In genomic region chr3:142580061-142580423, GRCh38 we compare ENCODE assay signal across 11 cellular contexts. TPM values are rescaled to one million over a fixed set of nuclear protein-coding genes. Genes with fewer than 3 reads are reported as not detected.
DNase-seq lines count a peak whose midpoint lies in the region; ATAC-seq, FAIRE-seq and TF ChIP-seq lines count a peak whose summit lies in the region.
"Had no signal": no experiment of that assay in that cellular context is flagged by ENCODE, and none has a peak within 500 bp of the region (broad histone marks: within the 10 kb centered on the region; RNA-seq: fewer than 3 reads in every experiment).

No MANE protein-coding gene starts in this region.

- TF ChIP-seq CTCF in HepG2 (CRISPR knock-in tag; IDR thresholded peaks at IDR 0.05) (no peak), right lobe of liver (IDR thresholded peaks at IDR 0.05) (no peak), activated B cell treated with CpG ODN at 0.5 μM for 24 hours (IDR thresholded peaks at IDR 0.05) (no peak), gastroesophageal sphincter (IDR thresholded peaks at IDR 0.05) (no peak), vagina (IDR thresholded peaks at IDR 0.05) (no peak)

- WGBS in HepG2 (ENCODE audit: low lambda C conversion rate) = 43% methylated on average over 1 of the region's 1 CpG
- WGBS in right lobe of liver (ENCODE audit: insufficient coverage, low coverage, low lambda C conversion rate, missing lambda C conversion rate) = 100% methylated on average over 1 of the region's 1 CpG
- 100% methylated on average over 1 of the region's 1 CpG; no CpG with 5 or more reads in 1 of the 2 donors for WGBS in gastroesophageal sphincter (ENCODE audit: low coverage in 1 of 2), 2 donors

- H3K27ac ChIP-seq in HepG2 (ENCODE audit: extremely low read length, insufficient read depth, low read length) (no peak overlapping the region), right lobe of liver (no peak overlapping the region), gastroesophageal sphincter (peak overlapping the region in 3 of 4 donors; percentile 85 to 92 (median 89)), vagina (peak overlapping the region; percentile 94)

- peaks cover 29% of the 10 kb centered on the region for H3K79me2 ChIP-seq in HepG2 (ENCODE audit: insufficient read depth, low read length)

- peaks cover 8% of the 10 kb centered on the region for H3K27me3 Mint-ChIP-seq in activated B cell treated with CpG ODN at 0.5 μM for 24 hours

- in situ Hi-C loops in HepG2 (cut with HindIII; ENCODE audit: extremely low pct_ligation_motif_present, low pct_unique_long_range_greater_than_20kb) = loop anchor here (5.0 kb wide), 1 partner anchor 412 kb away; no protein-coding TSS in a partner anchor

- H3K4me2 ChIP-seq in HepG2 (ENCODE audit: low read depth, low read length) = peak overlapping the region; percentile 86

- no peak overlapping the region for H3K9ac ChIP-seq in HepG2 (ENCODE audit: insufficient read depth, low read depth, low read length)

- peak overlapping the region in 1 of 3 experiments; percentile 89; a peak in 1 of 6 replicates for H3K4me3 ChIP-seq in HepG2 (replicated peaks in 1 of 3; ENCODE audit: insufficient read depth in 1 of 3, low read depth in 2 of 3, low read length in 3 of 3)
- no peak overlapping the region for H3K4me3 ChIP-seq in right lobe of liver
- no peak overlapping the region for H3K4me3 ChIP-seq in gastroesophageal sphincter
- no peak overlapping the region for H3K4me3 ChIP-seq in vagina

- peaks cover 39% of the 10 kb centered on the region for H3K4me1 Mint-ChIP-seq in activated B cell treated with CpG ODN at 0.5 μM for 24 hours

- no peaks in the 10 kb centered on the region for H3K9me3 Mint-ChIP-seq in activated B cell treated with CpG ODN at 0.5 μM for 24 hours

- H3K9me3 ChIP-seq in HepG2 (ENCODE audit: low read length) = no peaks in the 10 kb centered on the region
- no peaks in the 10 kb centered on the region for H3K9me3 ChIP-seq in right lobe of liver
- H3K9me3 ChIP-seq in gastroesophageal sphincter = no peaks in the 10 kb centered on the region
- H3K9me3 ChIP-seq in vagina = no peaks in the 10 kb centered on the region

- H2AFZ ChIP-seq in HepG2 (ENCODE audit: low read length) = no peak overlapping the region

- BruUV-seq in HepG2 (replicated peaks; lab: Mats Ljungman, UMichigan) = no TSS peak

- peaks cover 23% of the 10 kb centered on the region for H3K36me3 Mint-ChIP-seq in activated B cell treated with CpG ODN at 0.5 μM for 24 hours (ENCODE audit: low read depth)

- CTCF ChIA-PET in HepG2 (lab: Yijun Ruan, JAX; ENCODE audit: low intra/inter-chr PET ratio, low total read pairs) (no interaction called here), activated B cell treated with CpG ODN at 0.5 μM for 24 hours (lab: Charles Lee) (no interaction called here)

- no peaks in the 10 kb centered on the region; a peak in 2 of 5 replicates for H3K27me3 ChIP-seq in HepG2 (ENCODE audit: control insufficient read depth in 1 of 2, insufficient read depth in 2 of 2, low read length in 2 of 2)
- no peaks in the 10 kb centered on the region for H3K27me3 ChIP-seq in right lobe of liver
- H3K27me3 ChIP-seq in gastroesophageal sphincter = no peaks in the 10 kb centered on the region
- H3K27me3 ChIP-seq in vagina = no peaks in the 10 kb centered on the region

- no peak for ATAC-seq in HepG2
- ATAC-seq in right lobe of liver = no peak
- ATAC-seq in activated B cell treated with CpG ODN at 0.5 μM for 24 hours (ENCODE audit: low read depth) = no peak
- ATAC-seq in gastroesophageal sphincter = no peak
- ATAC-seq in GM21423 (IDR thresholded peaks at IDR 0.05; ENCODE audit: unreplicated experiment) = no peak
- no peak for ATAC-seq in activated CD4-positive, CD25-positive, alpha-beta regulatory T cell treated with anti-CD3 and anti-CD28 coated beads, Interleukin-2, amount 50 U/mL, for 24 hours

- peak overlapping the region; percentile 62 for H3K27ac Mint-ChIP-seq in activated B cell treated with CpG ODN at 0.5 μM for 24 hours

- H4K20me1 ChIP-seq in HepG2 (ENCODE audit: insufficient read depth, low read length) = no peaks in the 10 kb centered on the region

- TF ChIP-seq EP300 in HepG2 (IDR thresholded peaks at IDR 0.05; ENCODE audit: low read depth in 2 of 2, low read length in 2 of 2) = no peak
- no peak for TF ChIP-seq EP300 in HepG2 (CRISPR knock-in tag; IDR thresholded peaks at IDR 0.05; ENCODE audit: borderline replicate concordance)
- TF ChIP-seq EP300 in gastroesophageal sphincter (IDR thresholded peaks at IDR 0.05) = no peak

- no peak for DNase-seq in HepG2 (ENCODE audit: low spot score)
- DNase-seq in right lobe of liver = no peak
- no peak for DNase-seq in activated B cell treated with CpG ODN at 0.5 μM for 24 hours
- no peak for DNase-seq in vagina (ENCODE audit: extremely low spot score in 2 of 2)
- DNase-seq in foreskin melanocyte = no peak
- DNase-seq: amygdala had no signal

- H3K4me1 ChIP-seq in HepG2 (ENCODE audit: insufficient read depth, low read length) (peaks cover 30% of the 10 kb centered on the region), right lobe of liver (peaks cover 0 to 14% (median 6%) of the 10 kb centered on the region in 4 donors), gastroesophageal sphincter (peaks cover 9 to 34% (median 14%) of the 10 kb centered on the region in 3 donors), vagina (peaks cover 33% of the 10 kb centered on the region)

- intact Hi-C loops in HepG2 (cut with micrococcal nuclease; ENCODE audit: unreplicated experiment) (loop anchor here (10.0 kb wide), 1 partner anchor 245 kb away; no protein-coding TSS in a partner anchor), right lobe of liver (cut with DNase I) (no loop called here), activated B cell treated with CpG ODN at 0.5 μM for 24 hours (cut with micrococcal nuclease) (loop anchor here (10.0 kb wide), 2 partner anchors 1095 to 1185 kb away; no protein-coding TSS in a partner anchor), vagina (cut with DNase I) (loop anchor here (10.0 kb wide), 1 partner anchor 415 kb away; no protein-coding TSS in a partner anchor)

- POLR2A ChIA-PET in HepG2 (lab: Yijun Ruan, JAX) (interaction anchor here (0.7 kb wide), 1 partner anchor 137 kb away, joined by 3 read pairs; no protein-coding TSS in a partner anchor), activated B cell treated with CpG ODN at 0.5 μM for 24 hours (lab: Charles Lee) (interaction anchor here (0.6 to 3.1 kb wide), 3 partner anchors 17 to 422 kb away, joined by 3 to 47 read pairs (median 27); partner anchors contain the start of genes PLS1 and U2SURP)

- TF ChIP-seq POLR2A in HepG2 (IDR thresholded peaks at IDR 0.05; ENCODE audit: insufficient read depth in 1 of 2, low read depth in 2 of 2, low read length in 2 of 2) (no peak), right lobe of liver (IDR thresholded peaks at IDR 0.05) (no peak), gastroesophageal sphincter (IDR thresholded peaks at IDR 0.05) (no peak), vagina (IDR thresholded peaks at IDR 0.05) (no peak)

- TF ChIP-seq RAD21 in HepG2 (CRISPR knock-in tag; IDR thresholded peaks at IDR 0.05) = no peak

- H3K36me3 ChIP-seq in HepG2 (replicated peaks in 1 of 2; ENCODE audit: control insufficient read depth in 1 of 2, insufficient read depth in 2 of 2, low read length in 2 of 2) (no peaks in the 10 kb centered on the region), right lobe of liver (no peaks in the 10 kb centered on the region), gastroesophageal sphincter (no peaks in the 10 kb centered on the region), vagina (no peaks in the 10 kb centered on the region)

- H3K4me3 Mint-ChIP-seq in activated B cell treated with CpG ODN at 0.5 μM for 24 hours = peak overlapping the region; percentile 55

- FAIRE-seq in HepG2 (lab: Jason Lieb, UNC) = no peak
- FAIRE-seq: frontal cortex, G401.6 had no signal

RNA-seq across cellular contexts. Expression of gene ATR, which starts 1.5 kb away (rescaled TPM):
- 17.0 and 21.7 TPM in 2 replicates for total RNA-seq in HepG2 (2016; rRNA removed; fragmentation: Illumina TruSeq; extraction: Trizol)
- total RNA-seq in HepG2 (2016; cell fraction: cytosol; rRNA removed; fragmentation: Illumina TruSeq; extraction: Trizol; ENCODE audit: low read depth) = 3.3 and 4.6 TPM in 2 replicates
- total RNA-seq in HepG2 (2016; cell fraction: insoluble cytoplasmic fraction; rRNA removed; fragmentation: Illumina TruSeq; extraction: Trizol) = 16.0 and 21.3 TPM in 2 replicates
- 5.3 and 6.0 TPM in 2 replicates for total RNA-seq in HepG2 (2016; cell fraction: membrane; rRNA removed; fragmentation: Illumina TruSeq; extraction: Trizol)
- total RNA-seq in HepG2 (2016; cell fraction: nucleus; rRNA removed; fragmentation: Illumina TruSeq; extraction: Trizol) = 32.5 and 33.4 TPM in 2 replicates
- 5.4 and 6.6 TPM in 2 replicates for polyA plus RNA-seq in HepG2 (2011; rRNA removed)
- polyA plus RNA-seq in HepG2 (2011; cell fraction: cytosol; rRNA removed) = 1.7 and 3.5 TPM in 2 replicates
- 7.2 and 8.3 TPM in 2 replicates for polyA plus RNA-seq in HepG2 (2011; cell fraction: nucleus; rRNA removed)
- polyA plus RNA-seq in HepG2 (2012) = 6.6 and 8.4 TPM in 2 replicates
- 1.3 TPM in 2 replicates for polyA plus RNA-seq in HepG2 (2016; cell fraction: cytosol; fragmentation: Illumina TruSeq; extraction: Trizol; ENCODE audit: low read depth)
- polyA plus RNA-seq in HepG2 (2016; cell fraction: insoluble cytoplasmic fraction; fragmentation: Illumina TruSeq; extraction: Trizol; ENCODE audit: low read depth) = 12.9 and 13.9 TPM in 2 replicates
- polyA plus RNA-seq in HepG2 (2016; cell fraction: membrane; fragmentation: Illumina TruSeq; extraction: Trizol; ENCODE audit: low read depth) = 1.6 and 1.9 TPM in 2 replicates
- 24.5 and 26.4 TPM in 2 replicates for polyA plus RNA-seq in HepG2 (2016; cell fraction: nucleus; fragmentation: Illumina TruSeq; extraction: Trizol; ENCODE audit: insufficient read depth, low read depth)
- polyA minus RNA-seq in HepG2 (2011; rRNA and poly(A)+ RNA removed; ENCODE audit: low replicate concordance) = 6.9 and 27.7 TPM in 2 replicates
- polyA minus RNA-seq in HepG2 (2011; cell fraction: cytosol; rRNA and poly(A)+ RNA removed) = 6.3 and 7.6 TPM in 2 replicates
- 32.3 and 42.5 TPM in 2 replicates for polyA minus RNA-seq in HepG2 (2011; cell fraction: nucleus; rRNA and poly(A)+ RNA removed)
- total RNA-seq in right lobe of liver = 10 to 100 TPM in 5 of 6 experiments, 1 to 10 TPM in 1; 8.0 to 26.9 (median 15.7) TPM
- 47.4 and 47.6 TPM in 2 replicates for total RNA-seq in activated B cell treated with CpG ODN at 0.5 μM for 24 hours
- 10 to 100 TPM; 13.1 to 26.8 (median 20.4) TPM for total RNA-seq in gastroesophageal sphincter
- total RNA-seq in vagina = 22.6 TPM

RNA-seq across cellular contexts. Expression of gene PLS1, which starts 16.2 kb away (rescaled TPM):
- total RNA-seq in HepG2 (2016; rRNA removed; fragmentation: Illumina TruSeq; extraction: Trizol) (21.1 and 34.1 TPM in 2 replicates), right lobe of liver (10 to 100 TPM; 13.0 to 30.5 (median 18.2) TPM), activated B cell treated with CpG ODN at 0.5 μM for 24 hours (0.66 and 0.91 TPM in 2 replicates), gastroesophageal sphincter (1 to 10 TPM; 1.2 to 9.0 (median 4.3) TPM), vagina (3.9 TPM)
- total RNA-seq in HepG2 (2016; cell fraction: cytosol; rRNA removed; fragmentation: Illumina TruSeq; extraction: Trizol; ENCODE audit: low read depth) = 4.4 and 7.7 TPM in 2 replicates
- total RNA-seq in HepG2 (2016; cell fraction: insoluble cytoplasmic fraction; rRNA removed; fragmentation: Illumina TruSeq; extraction: Trizol) = 19.5 and 33.3 TPM in 2 replicates
- total RNA-seq in HepG2 (2016; cell fraction: membrane; rRNA removed; fragmentation: Illumina TruSeq; extraction: Trizol) = 5.7 and 6.6 TPM in 2 replicates
- 13.8 and 14.5 TPM in 2 replicates for total RNA-seq in HepG2 (2016; cell fraction: nucleus; rRNA removed; fragmentation: Illumina TruSeq; extraction: Trizol)
- polyA plus RNA-seq in HepG2 (2011; rRNA removed) = 8.3 and 11.2 TPM in 2 replicates
- 5.3 and 9.1 TPM in 2 replicates for polyA plus RNA-seq in HepG2 (2011; cell fraction: cytosol; rRNA removed)
- 2.6 and 3.8 TPM in 2 replicates for polyA plus RNA-seq in HepG2 (2011; cell fraction: nucleus; rRNA removed)
- polyA plus RNA-seq in HepG2 (2012) = 8.5 and 14.1 TPM in 2 replicates
- 0.65 and 0.89 TPM in 2 replicates for polyA plus RNA-seq in HepG2 (2016; cell fraction: cytosol; fragmentation: Illumina TruSeq; extraction: Trizol; ENCODE audit: low read depth)
- 18.7 and 20.7 TPM in 2 replicates for polyA plus RNA-seq in HepG2 (2016; cell fraction: insoluble cytoplasmic fraction; fragmentation: Illumina TruSeq; extraction: Trizol; ENCODE audit: low read depth)
- polyA plus RNA-seq in HepG2 (2016; cell fraction: membrane; fragmentation: Illumina TruSeq; extraction: Trizol; ENCODE audit: low read depth) = 1.8 TPM in 2 replicates
- 7.7 and 8.5 TPM in 2 replicates for polyA plus RNA-seq in HepG2 (2016; cell fraction: nucleus; fragmentation: Illumina TruSeq; extraction: Trizol; ENCODE audit: insufficient read depth, low read depth)
- 4.7 and 8.0 TPM in 2 replicates for polyA minus RNA-seq in HepG2 (2011; rRNA and poly(A)+ RNA removed; ENCODE audit: low replicate concordance)
- 10.1 and 13.0 TPM in 2 replicates for polyA minus RNA-seq in HepG2 (2011; cell fraction: cytosol; rRNA and poly(A)+ RNA removed)
- polyA minus RNA-seq in HepG2 (2011; cell fraction: nucleus; rRNA and poly(A)+ RNA removed) = 13.4 and 18.6 TPM in 2 replicates

Comparison
In these comparisons a context has a peak if more than half of its experiments do, and no peak if none do; other contexts are left out.
1. intact Hi-C loops: an anchor here in HepG2 (10.0 kb wide), activated B cell treated with CpG ODN at 0.5 μM for 24 hours (10.0 kb wide) and vagina (10.0 kb wide); none called in right lobe of liver.
2. H3K27ac ChIP-seq: peak in gastroesophageal sphincter (3 of 4) and vagina (single experiment); none in HepG2 (single experiment) and right lobe of liver (0 of 3).